Comparison of ENCODE assay signal across 1 cellular context in the genomic region with DNA sequence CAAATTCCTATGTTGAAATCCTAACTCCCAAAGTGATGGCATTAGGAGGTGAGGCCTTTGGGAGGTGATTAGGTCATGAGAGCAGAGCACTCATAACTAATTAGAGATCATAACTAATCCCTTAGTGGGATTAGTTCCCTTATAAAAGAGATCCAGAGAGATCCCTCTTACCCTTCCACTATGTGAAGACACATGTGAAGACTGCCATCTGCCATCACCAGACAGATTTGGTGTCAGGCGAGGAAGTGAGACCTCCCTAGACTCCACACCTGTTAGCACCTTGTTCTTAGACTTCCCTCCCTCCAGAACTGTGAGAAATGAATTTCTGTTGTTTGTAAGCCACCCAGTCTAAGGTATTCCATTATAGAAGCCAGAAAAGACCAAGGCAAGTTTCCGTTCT.
TF ChIP-seq lines count a peak whose summit lies in the region.

No MANE protein-coding gene starts in this region.

TF ChIP-seq in HepG2, 621 proteins besides CTCF, POLR2A, EP300 and RAD21:
- TF ChIP-seq ADNP (CRISPR knock-in tag; IDR thresholded peaks at IDR 0.05) = no peak
- TF ChIP-seq ZKSCAN8 (CRISPR knock-in tag; IDR thresholded peaks at IDR 0.05; ENCODE audit: borderline replicate concordance) = no peak
- TF ChIP-seq RELA (CRISPR knock-in tag; IDR thresholded peaks at IDR 0.05) = no peak
- no peak for TF ChIP-seq HNF4G (IDR thresholded peaks at IDR 0.05; ENCODE audit: borderline replicate concordance, low read depth, low read length)
- no peak for TF ChIP-seq HNF4G (CRISPR knock-in tag; IDR thresholded peaks at IDR 0.05; ENCODE audit: borderline replicate concordance, low read depth)
- TF ChIP-seq ZNF83 (CRISPR knock-in tag; IDR thresholded peaks at IDR 0.05; ENCODE audit: borderline replicate concordance) = no peak
- no peak for TF ChIP-seq SALL2 (CRISPR knock-in tag; IDR thresholded peaks at IDR 0.05)
- TF ChIP-seq JARID2 (CRISPR knock-in tag; IDR thresholded peaks at IDR 0.05; ENCODE audit: insufficient replicate concordance) = no peak
- TF ChIP-seq, protein P1, sequence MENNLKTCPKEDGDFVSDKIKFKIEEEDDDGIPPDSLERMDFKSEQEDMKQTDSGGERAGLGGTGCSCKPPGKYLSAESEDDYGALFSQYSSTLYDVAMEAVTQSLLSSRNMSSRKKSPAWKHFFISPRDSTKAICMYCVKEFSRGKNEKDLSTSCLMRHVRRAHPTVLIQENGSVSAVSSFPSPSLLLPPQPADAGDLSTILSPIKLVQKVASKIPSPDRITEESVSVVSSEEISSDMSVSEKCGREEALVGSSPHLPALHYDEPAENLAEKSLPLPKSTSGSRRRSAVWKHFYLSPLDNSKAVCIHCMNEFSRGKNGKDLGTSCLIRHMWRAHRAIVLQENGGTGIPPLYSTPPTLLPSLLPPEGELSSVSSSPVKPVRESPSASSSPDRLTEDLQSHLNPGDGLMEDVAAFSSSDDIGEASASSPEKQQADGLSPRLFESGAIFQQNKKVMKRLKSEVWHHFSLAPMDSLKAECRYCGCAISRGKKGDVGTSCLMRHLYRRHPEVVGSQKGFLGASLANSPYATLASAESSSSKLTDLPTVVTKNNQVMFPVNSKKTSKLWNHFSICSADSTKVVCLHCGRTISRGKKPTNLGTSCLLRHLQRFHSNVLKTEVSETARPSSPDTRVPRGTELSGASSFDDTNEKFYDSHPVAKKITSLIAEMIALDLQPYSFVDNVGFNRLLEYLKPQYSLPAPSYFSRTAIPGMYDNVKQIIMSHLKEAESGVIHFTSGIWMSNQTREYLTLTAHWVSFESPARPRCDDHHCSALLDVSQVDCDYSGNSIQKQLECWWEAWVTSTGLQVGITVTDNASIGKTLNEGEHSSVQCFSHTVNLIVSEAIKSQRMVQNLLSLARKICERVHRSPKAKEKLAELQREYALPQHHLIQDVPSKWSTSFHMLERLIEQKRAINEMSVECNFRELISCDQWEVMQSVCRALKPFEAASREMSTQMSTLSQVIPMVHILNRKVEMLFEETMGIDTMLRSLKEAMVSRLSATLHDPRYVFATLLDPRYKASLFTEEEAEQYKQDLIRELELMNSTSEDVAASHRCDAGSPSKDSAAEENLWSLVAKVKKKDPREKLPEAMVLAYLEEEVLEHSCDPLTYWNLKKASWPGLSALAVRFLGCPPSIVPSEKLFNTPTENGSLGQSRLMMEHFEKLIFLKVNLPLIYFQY (CRISPR knock-in tag; IDR thresholded peaks at IDR 0.05; ENCODE audit: borderline replicate concordance) = no peak
- TF ChIP-seq ZBTB42 (CRISPR knock-in tag; IDR thresholded peaks at IDR 0.05) = no peak
- TF ChIP-seq MIER2 (CRISPR knock-in tag; IDR thresholded peaks at IDR 0.05) = no peak
- no peak for TF ChIP-seq ZSCAN22 (CRISPR knock-in tag; IDR thresholded peaks at IDR 0.05)
- TF ChIP-seq, protein P2, sequence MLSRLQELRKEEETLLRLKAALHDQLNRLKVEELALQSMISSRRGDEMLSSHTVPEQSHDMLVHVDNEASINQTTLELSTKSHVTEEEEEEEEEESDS (CRISPR knock-in tag; IDR thresholded peaks at IDR 0.05; ENCODE audit: borderline replicate concordance) = no peak
- TF ChIP-seq, protein P3, sequence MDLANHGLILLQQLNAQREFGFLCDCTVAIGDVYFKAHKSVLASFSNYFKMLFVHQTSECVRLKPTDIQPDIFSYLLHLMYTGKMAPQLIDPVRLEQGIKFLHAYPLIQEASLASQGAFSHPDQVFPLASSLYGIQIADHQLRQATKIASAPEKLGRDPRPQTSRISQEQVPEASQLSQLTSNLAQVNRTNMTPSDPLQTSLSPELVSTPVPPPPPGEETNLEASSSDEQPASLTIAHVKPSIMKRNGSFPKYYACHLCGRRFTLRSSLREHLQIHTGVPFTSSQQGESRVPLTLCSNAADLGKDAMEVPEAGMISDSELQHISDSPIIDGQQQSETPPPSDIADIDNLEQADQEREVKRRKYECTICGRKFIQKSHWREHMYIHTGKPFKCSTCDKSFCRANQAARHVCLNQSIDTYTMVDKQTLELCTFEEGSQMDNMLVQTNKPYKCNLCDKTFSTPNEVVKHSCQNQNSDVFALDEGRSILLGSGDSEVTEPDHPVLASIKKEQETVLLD (CRISPR knock-in tag; IDR thresholded peaks at IDR 0.05; ENCODE audit: low read depth) = no peak
- no peak for TF ChIP-seq ZNF616 (CRISPR knock-in tag; IDR thresholded peaks at IDR 0.05; ENCODE audit: low read depth)
- TF ChIP-seq, protein P4, sequence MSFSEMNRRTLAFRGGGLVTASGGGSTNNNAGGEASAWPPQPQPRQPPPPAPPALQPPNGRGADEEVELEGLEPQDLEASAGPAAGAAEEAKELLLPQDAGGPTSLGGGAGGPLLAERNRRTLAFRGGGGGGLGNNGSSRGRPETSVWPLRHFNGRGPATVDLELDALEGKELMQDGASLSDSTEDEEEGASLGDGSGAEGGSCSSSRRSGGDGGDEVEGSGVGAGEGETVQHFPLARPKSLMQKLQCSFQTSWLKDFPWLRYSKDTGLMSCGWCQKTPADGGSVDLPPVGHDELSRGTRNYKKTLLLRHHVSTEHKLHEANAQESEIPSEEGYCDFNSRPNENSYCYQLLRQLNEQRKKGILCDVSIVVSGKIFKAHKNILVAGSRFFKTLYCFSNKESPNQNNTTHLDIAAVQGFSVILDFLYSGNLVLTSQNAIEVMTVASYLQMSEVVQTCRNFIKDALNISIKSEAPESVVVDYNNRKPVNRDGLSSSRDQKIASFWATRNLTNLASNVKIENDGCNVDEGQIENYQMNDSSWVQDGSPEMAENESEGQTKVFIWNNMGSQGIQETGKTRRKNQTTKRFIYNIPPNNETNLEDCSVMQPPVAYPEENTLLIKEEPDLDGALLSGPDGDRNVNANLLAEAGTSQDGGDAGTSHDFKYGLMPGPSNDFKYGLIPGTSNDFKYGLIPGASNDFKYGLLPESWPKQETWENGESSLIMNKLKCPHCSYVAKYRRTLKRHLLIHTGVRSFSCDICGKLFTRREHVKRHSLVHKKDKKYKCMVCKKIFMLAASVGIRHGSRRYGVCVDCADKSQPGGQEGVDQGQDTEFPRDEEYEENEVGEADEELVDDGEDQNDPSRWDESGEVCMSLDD (CRISPR knock-in tag; IDR thresholded peaks at IDR 0.05; ENCODE audit: borderline replicate concordance) = no peak
TF ChIP-seq in HepG2: peak in this region for 0.
